1 cellular context compared by ENCODE assay signal in genomic region chr11:93728792-93729128, GRCh38.
TF ChIP-seq lines count a peak whose summit lies in the region.

No MANE protein-coding gene starts in this region.

TF ChIP-seq in K562, 482 proteins besides CTCF, POLR2A, EP300 and RAD21:
- 0 out of 2 replicates have a peak, but pooled peaks have one; percentile 2 for TF ChIP-seq POLR2AphosphoS5 (IDR thresholded peaks at IDR 0.05; ENCODE audit: control insufficient read depth, insufficient read depth, low read depth, low read length)
- peak; percentile 47; the same call in 1 of the 2 replicates for TF ChIP-seq POLR2H (tag; IDR thresholded peaks at IDR 0.05; ENCODE audit: low read depth)
- TF ChIP-seq HMBOX1 (IDR thresholded peaks at IDR 0.05): 0 out of 2 replicates have a peak, but pooled peaks have one; percentile 17
- peak; percentile 57 for TF ChIP-seq POLR2G (IDR thresholded peaks at IDR 0.05; ENCODE audit: low read depth, low read length)
- TF ChIP-seq TAF15 (IDR thresholded peaks at IDR 0.05; ENCODE audit: low read depth, low read length): no peak
- peak; percentile 78; the same call in 1 of the 2 replicates for TF ChIP-seq POLR2AphosphoS2 (IDR thresholded peaks at IDR 0.05; ENCODE audit: low read length)
- TF ChIP-seq BRD9 (IDR thresholded peaks at IDR 0.05; ENCODE audit: low read depth, partially characterized antibody): no peak
- peak; percentile 5; the same call in 1 of the 2 replicates for TF ChIP-seq THRB (CRISPR knock-in tag; conservative IDR thresholded peaks at IDR 0.05)
- 0 out of 2 replicates have a peak, but pooled peaks have one; percentile 7 for TF ChIP-seq MBD2 (IDR thresholded peaks at IDR 0.05; ENCODE audit: borderline replicate concordance, low read depth)
- TF ChIP-seq EWSR1 (IDR thresholded peaks at IDR 0.05; ENCODE audit: borderline replicate concordance, low read depth, partially characterized antibody): peak; percentile 79
- no peak for TF ChIP-seq POLR3G (IDR thresholded peaks at IDR 0.05; ENCODE audit: extremely low read depth, insufficient read length, insufficient replicate concordance)
- TF ChIP-seq MYNN (IDR thresholded peaks at IDR 0.05): no peak; the same call in 1 of the 2 replicates
- TF ChIP-seq MYNN (CRISPR knock-in tag; IDR thresholded peaks at IDR 0.05): no peak
- TF ChIP-seq CCNT2 (IDR thresholded peaks at IDR 0.05; ENCODE audit: borderline replicate concordance, extremely low read depth, insufficient read length, low read depth, low read length): peak; percentile 20
- peak in 1 of 2 experiments; percentile 29; a peak in 1 of 4 replicates for TF ChIP-seq SIN3A (IDR thresholded peaks at IDR 0.05; ENCODE audit: borderline replicate concordance in 2 of 2, control insufficient read depth in 1 of 2, low read depth in 2 of 2, low read length in 2 of 2)
TF ChIP-seq in K562: peak in this region for 10.
